7 cellular contexts compared by ENCODE assay signal in genomic region chr9:137157618-137158502, GRCh38.
DNase-seq lines count a peak whose midpoint lies in the region; ATAC-seq and TF ChIP-seq lines count a peak whose summit lies in the region.
"Had no signal": no experiment of that assay in that cellular context is flagged by ENCODE, and none has a peak within 500 bp of the region (broad histone marks: within the 10 kb centered on the region; RNA-seq: fewer than 3 reads in every experiment).

No MANE protein-coding gene starts in this region.

- DNase-seq in CMK (ENCODE audit: low read depth) (peak; percentile 45), OCI-M1 (lab: John Stamatoyannopoulos, UW) (peak; percentile 49), fibroblast of mammary gland (ENCODE audit: low read depth) (peak; percentile 24), NCI-H187 treated with DMSO at 0.1 percent for 48 hours (lab: John Stamatoyannopoulos, UW) (no peak)
- no peak for DNase-seq in activated CD4-positive, CD25-positive, alpha-beta regulatory T cell (lab: John Stamatoyannopoulos, UW)
- DNase-seq: NCI-H2081 treated with DMSO at 0.1 percent for 48 hours had no signal

- no peak overlapping the region for H3K4me3 ChIP-seq in fibroblast of mammary gland (ENCODE audit: control insufficient read depth, low read depth, low read length)

- TF ChIP-seq CTCF in fibroblast of mammary gland (conservative IDR thresholded peaks at IDR 0.05; ENCODE audit: control insufficient read depth, insufficient read depth, low read depth, low read length) = no peak

- no peak for ATAC-seq in GM18873 (IDR thresholded peaks at IDR 0.05; ENCODE audit: low FRiP score, unreplicated experiment)

Comparison
In these comparisons a context has a peak if more than half of its experiments do, and no peak if none do; other contexts are left out.
1. DNase-seq: peak in CMK (single experiment), OCI-M1 (single experiment) and fibroblast of mammary gland (single experiment); none in activated CD4-positive, CD25-positive, alpha-beta regulatory T cell (0 of 4) and NCI-H187 treated with DMSO at 0.1 percent for 48 hours (single experiment).